Comparison of ENCODE assay signal across 34 cellular contexts in the genomic region with DNA sequence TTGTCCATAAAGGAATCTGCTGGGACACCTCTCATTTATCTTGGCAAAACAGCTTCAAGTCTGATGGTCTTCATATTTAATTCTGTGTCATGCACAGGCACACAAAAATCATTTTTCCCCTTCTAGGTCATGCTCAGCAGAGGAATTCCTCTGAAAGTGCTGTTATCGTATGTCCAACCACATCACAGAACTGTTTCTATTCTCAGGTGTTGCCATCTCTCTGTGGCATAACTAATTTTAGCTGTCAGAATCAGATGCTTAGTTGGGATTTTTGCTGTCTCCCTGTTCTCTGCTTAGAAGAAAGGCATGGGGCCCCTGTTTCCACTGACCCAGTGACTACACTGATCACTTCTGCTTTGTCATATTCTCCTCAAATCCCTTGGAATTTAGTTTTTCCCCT.
"Had no signal": no experiment of that assay in that cellular context is flagged by ENCODE, and none has a peak within 500 bp of the region (broad histone marks: within the 10 kb centered on the region; RNA-seq: fewer than 3 reads in every experiment).

No MANE protein-coding gene starts in this region.

- H3K4me3 ChIP-seq: adrenal gland, body of pancreas, breast epithelium had no signal

- H3K36me3 ChIP-seq: adrenal gland, brain microvascular endothelial cell, breast epithelium had no signal

- H3K27ac ChIP-seq: adrenal gland, body of pancreas, brain microvascular endothelial cell, breast epithelium, VCaP had no signal

- DNase-seq: activated B cell treated with CpG ODN at 0.5 μM for 24 hours; activated CD4-positive, alpha-beta memory T cell treated with anti-CD3 and anti-CD28 coated beads for 36 hours; activated CD4-positive, alpha-beta T cell treated with anti-CD3 and anti-CD28 coated beads for 4 hours; activated CD4-positive, alpha-beta T cell treated with anti-CD3 and anti-CD28 coated beads, Interleukin-2, amount 10 ng/mL, durations not matched to agents 24 days and 14 days; activated CD4-positive, alpha-beta T cell treated with anti-CD3 and anti-CD28 coated beads, Interleukin-2, amount 50 U/mL, for 1 hour; activated CD4-positive, alpha-beta T cell treated with anti-CD3 and anti-CD28 coated beads, Interleukin-2, amount 50 U/mL, for 4 hours; activated CD4-positive, CD25-positive, alpha-beta regulatory T cell treated with anti-CD3 and anti-CD28 coated beads, Interleukin-2, amount 50 U/mL, for 72 hours; activated CD8-positive, alpha-beta memory T cell treated with anti-CD3 and anti-CD28 coated beads, Interleukin-2, amount 50 U/mL, for 4 hours; activated CD8-positive, alpha-beta T cell treated with anti-CD3 and anti-CD28 coated beads for 36 hours; activated effector memory CD4-positive, alpha-beta T cell treated with anti-CD3 and anti-CD28 coated beads, Interleukin-2, amount 50 U/mL, for 16 hours; activated gamma-delta T cell treated with Interleukin-2 at 50 U/mL for 16 hours; activated naive CD4-positive, alpha-beta T cell; activated naive CD4-positive, alpha-beta T cell treated with anti-CD3 and anti-CD28 coated beads for 36 hours; activated naive CD4-positive, alpha-beta T cell treated with anti-CD3 and anti-CD28 coated beads, Interleukin-2, amount 50 U/mL, for 16 hours; activated naive CD8-positive, alpha-beta T cell treated with anti-CD3 and anti-CD28 coated beads for 36 hours; activated T-cell treated with anti-CD3 and anti-CD28 coated beads for 4 hours; activated T-cell treated with anti-CD3 and anti-CD28 coated beads, Interleukin-2, amount 50 U/mL, for 1 hour; activated T-cell treated with anti-CD3 and anti-CD28 coated beads, Interleukin-2, amount 50 U/mL, for 4 hours; activated T-cell treated with anti-CD3 and anti-CD28 coated beads, Interleukin-2, amount 50 U/mL, for 72 hours; adrenal gland; amniotic stem cell; aorta; body of pancreas; brain microvascular endothelial cell; cerebellar nuclear complex; T-helper 1 cell; T-helper 2 cell; T-helper 9 cell had no signal

- FAIRE-seq: astrocyte, TTC549 had no signal

- H3K9me3 ChIP-seq: adrenal gland, body of pancreas had no signal

- H3K4me1 ChIP-seq: adrenal gland, body of pancreas, breast epithelium had no signal

- H3K27me3 ChIP-seq: adrenal gland, body of pancreas, brain microvascular endothelial cell, breast epithelium had no signal

- ATAC-seq: activated CD8-positive, alpha-beta T cell treated with anti-CD3 and anti-CD28 coated beads for 36 hours; activated naive CD4-positive, alpha-beta T cell treated with anti-CD3 and anti-CD28 coated beads, Interleukin-2, amount 50 U/mL, for 72 hours; activated T-cell treated with anti-CD3 and anti-CD28 coated beads, Interleukin-2, amount 50 U/mL, for 4 hours; activated T-cell treated with anti-CD3 and anti-CD28 coated beads, Interleukin-2, amount 50 U/mL, for 72 hours; activated T-helper 17 cell treated with anti-CD3 and anti-CD28 coated beads, Interleukin-2, amount 50 U/mL, for 72 hours; body of pancreas had no signal
